Comparison of ENCODE assay signal across 24 cellular contexts in genomic region chr17:64304512-64304911, GRCh38. TPM values are rescaled to one million over a fixed set of nuclear protein-coding genes. Genes with fewer than 3 reads are reported as not detected.
DNase-seq lines count a peak whose midpoint lies in the region; ATAC-seq and TF ChIP-seq lines count a peak whose summit lies in the region.
"Had no signal": no experiment of that assay in that cellular context is flagged by ENCODE, and none has a peak within 500 bp of the region (broad histone marks: within the 10 kb centered on the region; RNA-seq: fewer than 3 reads in every experiment).

No MANE protein-coding gene starts in this region.

- H3K27me3 ChIP-seq in Caco-2 (replicated peaks; ENCODE audit: control insufficient read depth, insufficient read depth, low read length) (no peaks in the 10 kb centered on the region), hepatocyte (no peaks in the 10 kb centered on the region)
- H3K27me3 ChIP-seq: BLaER1 treated with 17β-estradiol and CSF1 and Interleukin-3, amounts not matched to agents 10 nM and 100 nM had no signal

- no peak overlapping the region for H2AFZ ChIP-seq in hepatocyte

- H3K27me3 Mint-ChIP-seq in activated naive CD4-positive, alpha-beta T cell treated with anti-CD3 and anti-CD28 coated beads, Interleukin-2, amount 10 ng/mL, durations not matched to agents 7 days and 5 days: peaks cover 24% of the 10 kb centered on the region
- H3K27me3 Mint-ChIP-seq in Caco-2 (ENCODE audit: insufficient read depth, unreplicated experiment) (no peaks in the 10 kb centered on the region), progenitor cell of endocrine pancreas (no peaks in the 10 kb centered on the region)
- peaks cover 7% of the 10 kb centered on the region for H3K27me3 Mint-ChIP-seq in activated T-helper 2 cell treated with anti-CD3 and anti-CD28 coated beads, Interferon-gamma antibody, Interleukin-2, Interleukin-4, amounts not matched to agents 10 μg/mL and 5 μg/mL and 100 μg/mL, durations not matched to agents 14 hours and 24 hours and 36 hours (ENCODE audit: low read depth)
- H3K27me3 Mint-ChIP-seq: CD4-positive, alpha-beta T cell had no signal

- intact Hi-C loops in Caco-2 (cut with micrococcal nuclease; ENCODE audit: unreplicated experiment): no loop called here
- intact Hi-C loops in activated T-helper 2 cell treated with anti-CD3 and anti-CD28 coated beads, Interferon-gamma antibody, Interleukin-2, Interleukin-4, amounts not matched to agents 10 μg/mL and 5 μg/mL and 100 μg/mL, durations not matched to agents 14 hours and 24 hours and 36 hours (cut with micrococcal nuclease): no loop called here

- H3K27ac Mint-ChIP-seq in activated naive CD4-positive, alpha-beta T cell treated with anti-CD3 and anti-CD28 coated beads, Interleukin-2, amount 10 ng/mL, durations not matched to agents 7 days and 5 days: peak overlapping the region; percentile 19
- H3K27ac Mint-ChIP-seq in Caco-2 (ENCODE audit: unreplicated experiment) (peak overlapping the region; percentile 83), progenitor cell of endocrine pancreas (peak overlapping the region; percentile 83)
- no peak overlapping the region for H3K27ac Mint-ChIP-seq in activated T-helper 2 cell treated with anti-CD3 and anti-CD28 coated beads, Interferon-gamma antibody, Interleukin-2, Interleukin-4, amounts not matched to agents 10 μg/mL and 5 μg/mL and 100 μg/mL, durations not matched to agents 14 hours and 24 hours and 36 hours
- H3K27ac Mint-ChIP-seq: B cell; CD4-positive, alpha-beta T cell; CD8-positive, alpha-beta T cell had no signal

- TF ChIP-seq CTCF in Caco-2 (IDR thresholded peaks at IDR 0.05; ENCODE audit: insufficient read depth in 1 of 2, low read depth in 1 of 2, low read length in 1 of 2, severe bottlenecking in 1 of 2, unreplicated experiment in 1 of 2) (no peak), hepatocyte (IDR thresholded peaks at IDR 0.05; ENCODE audit: poor library complexity) (no peak), progenitor cell of endocrine pancreas (IDR thresholded peaks at IDR 0.05; ENCODE audit: unreplicated experiment) (no peak)

- CTCF ChIA-PET in activated naive CD4-positive, alpha-beta T cell treated with anti-CD3 and anti-CD28 coated beads, Interleukin-2, amount 10 ng/mL, durations not matched to agents 7 days and 5 days (lab: Charles Lee): interaction anchor here (0.7 to 3.0 kb wide), 5 partner anchors 12 to 396 kb away, joined by 3 to 44 read pairs (median 3); no protein-coding TSS in a partner anchor
- CTCF ChIA-PET in Caco-2 (lab: Charles Lee): interaction anchor here (0.6 to 4.2 kb wide), 4 partner anchors 13 to 114 kb away, joined by 4 to 52 read pairs (median 4); no protein-coding TSS in a partner anchor

- H3K36me3 ChIP-seq in Caco-2 (ENCODE audit: control insufficient read depth, insufficient read depth, low read length): no peaks in the 10 kb centered on the region
- no peaks in the 10 kb centered on the region for H3K36me3 ChIP-seq in hepatocyte (replicated peaks; ENCODE audit: insufficient read depth, low read depth)
- H3K36me3 ChIP-seq: BLaER1 treated with 17β-estradiol and CSF1 and Interleukin-3, amounts not matched to agents 10 nM and 100 nM had no signal

- no peak overlapping the region for H3K4me3 ChIP-seq in Caco-2 (ENCODE audit: low read depth, low read length)
- H3K4me3 ChIP-seq in hepatocyte: no peak overlapping the region
- H3K4me3 ChIP-seq: A549; BLaER1 treated with 17β-estradiol and CSF1 and Interleukin-3, amounts not matched to agents 10 nM and 100 nM; GM12878 had no signal

- no peak overlapping the region for H3K4me3 Mint-ChIP-seq in activated naive CD4-positive, alpha-beta T cell treated with anti-CD3 and anti-CD28 coated beads, Interleukin-2, amount 10 ng/mL, durations not matched to agents 7 days and 5 days
- peak overlapping the region; percentile 58 for H3K4me3 Mint-ChIP-seq in Caco-2 (ENCODE audit: unreplicated experiment)
- no peak overlapping the region for H3K4me3 Mint-ChIP-seq in progenitor cell of endocrine pancreas (ENCODE audit: low read depth)
- no peak overlapping the region for H3K4me3 Mint-ChIP-seq in activated T-helper 2 cell treated with anti-CD3 and anti-CD28 coated beads, Interferon-gamma antibody, Interleukin-2, Interleukin-4, amounts not matched to agents 10 μg/mL and 5 μg/mL and 100 μg/mL, durations not matched to agents 14 hours and 24 hours and 36 hours (ENCODE audit: low read depth)
- H3K4me3 Mint-ChIP-seq: B cell; CD4-positive, alpha-beta T cell; CD8-positive, alpha-beta T cell had no signal

- no peaks in the 10 kb centered on the region for H3K9me2 ChIP-seq in hepatocyte (replicated peaks; ENCODE audit: insufficient read depth)

- 68% methylated on average over 4 of the region's 4 CpGs for WGBS in hepatocyte (ENCODE audit: low lambda C conversion rate, missing lambda C conversion rate)

- no peaks in the 10 kb centered on the region for H4K20me1 ChIP-seq in hepatocyte (ENCODE audit: insufficient read depth, poor library complexity, severe bottlenecking)
- H4K20me1 ChIP-seq: BLaER1 treated with 17β-estradiol and CSF1 and Interleukin-3, amounts not matched to agents 10 nM and 100 nM had no signal

- H3K4me1 Mint-ChIP-seq in activated naive CD4-positive, alpha-beta T cell treated with anti-CD3 and anti-CD28 coated beads, Interleukin-2, amount 10 ng/mL, durations not matched to agents 7 days and 5 days: no peaks in the 10 kb centered on the region
- H3K4me1 Mint-ChIP-seq in Caco-2 (ENCODE audit: low read depth, unreplicated experiment) (peaks cover 31% of the 10 kb centered on the region), progenitor cell of endocrine pancreas (ENCODE audit: low read depth) (peaks cover 25% of the 10 kb centered on the region)
- H3K4me1 Mint-ChIP-seq in activated T-helper 2 cell treated with anti-CD3 and anti-CD28 coated beads, Interferon-gamma antibody, Interleukin-2, Interleukin-4, amounts not matched to agents 10 μg/mL and 5 μg/mL and 100 μg/mL, durations not matched to agents 14 hours and 24 hours and 36 hours (ENCODE audit: low read depth): peaks cover 3% of the 10 kb centered on the region
- H3K4me1 Mint-ChIP-seq: B cell had no signal

- H3K4me2 ChIP-seq in hepatocyte: no peak overlapping the region
- H3K4me2 ChIP-seq: A549; BLaER1 treated with 17β-estradiol and CSF1 and Interleukin-3, amounts not matched to agents 10 nM and 100 nM had no signal

- no TSS peak for BruUV-seq in Caco-2 (replicated peaks; lab: Mats Ljungman, UMichigan)

- no peak for ATAC-seq in GM19328 (IDR thresholded peaks at IDR 0.05; ENCODE audit: unreplicated experiment)
- ATAC-seq: A549; CD8-positive, alpha-beta T cell; GM12878 had no signal

- H3K36me3 Mint-ChIP-seq in activated naive CD4-positive, alpha-beta T cell treated with anti-CD3 and anti-CD28 coated beads, Interleukin-2, amount 10 ng/mL, durations not matched to agents 7 days and 5 days: no peaks in the 10 kb centered on the region
- H3K36me3 Mint-ChIP-seq in Caco-2 (ENCODE audit: insufficient read depth, unreplicated experiment) (peaks cover 12% of the 10 kb centered on the region), progenitor cell of endocrine pancreas (ENCODE audit: insufficient read depth) (no peaks in the 10 kb centered on the region)
- H3K36me3 Mint-ChIP-seq in activated T-helper 2 cell treated with anti-CD3 and anti-CD28 coated beads, Interferon-gamma antibody, Interleukin-2, Interleukin-4, amounts not matched to agents 10 μg/mL and 5 μg/mL and 100 μg/mL, durations not matched to agents 14 hours and 24 hours and 36 hours (ENCODE audit: low read depth): no peaks in the 10 kb centered on the region
- H3K36me3 Mint-ChIP-seq: CD8-positive, alpha-beta T cell had no signal

- POLR2A ChIA-PET in Caco-2 (lab: Charles Lee): no interaction called here

- no peaks in the 10 kb centered on the region for H3K9me3 Mint-ChIP-seq in activated naive CD4-positive, alpha-beta T cell treated with anti-CD3 and anti-CD28 coated beads, Interleukin-2, amount 10 ng/mL, durations not matched to agents 7 days and 5 days
- H3K9me3 Mint-ChIP-seq in Caco-2 (ENCODE audit: unreplicated experiment) (no peaks in the 10 kb centered on the region), progenitor cell of endocrine pancreas (ENCODE audit: low read depth) (no peaks in the 10 kb centered on the region)
- H3K9me3 Mint-ChIP-seq in activated T-helper 2 cell treated with anti-CD3 and anti-CD28 coated beads, Interferon-gamma antibody, Interleukin-2, Interleukin-4, amounts not matched to agents 10 μg/mL and 5 μg/mL and 100 μg/mL, durations not matched to agents 14 hours and 24 hours and 36 hours: no peaks in the 10 kb centered on the region
- H3K9me3 Mint-ChIP-seq: CD4-positive, alpha-beta T cell; CD8-positive, alpha-beta T cell had no signal

- H3K4me1 ChIP-seq in Caco-2: peaks cover 52% of the 10 kb centered on the region
- H3K4me1 ChIP-seq in hepatocyte (ENCODE audit: insufficient read depth): peaks cover 12% of the 10 kb centered on the region
- H3K4me1 ChIP-seq: A549 had no signal

- H3K9me3 ChIP-seq in Caco-2 (no peaks in the 10 kb centered on the region), hepatocyte (ENCODE audit: low read depth) (no peaks in the 10 kb centered on the region)
- H3K9me3 ChIP-seq: A549; BLaER1 treated with 17β-estradiol and CSF1 and Interleukin-3, amounts not matched to agents 10 nM and 100 nM had no signal

- peak overlapping the region; percentile 37 for H3K27ac ChIP-seq in hepatocyte
- H3K27ac ChIP-seq: 22Rv1; A549; BLaER1 treated with 17β-estradiol and CSF1 and Interleukin-3, amounts not matched to agents 10 nM and 100 nM; C4-2B had no signal

- DNase-seq in activated naive CD4-positive, alpha-beta T cell treated with anti-CD3 and anti-CD28 coated beads, Interleukin-2, amount 10 ng/mL, durations not matched to agents 7 days and 5 days: no peak
- no peak for DNase-seq in activated naive CD4-positive, alpha-beta T cell treated with Interleukin-2 at 50 U/mL for 16 hours
- DNase-seq in Caco-2 (peak in 1 of 2 experiments; percentile 48), hepatocyte (ENCODE audit: low spot score) (no peak), progenitor cell of endocrine pancreas (ENCODE audit: low spot score, unreplicated experiment) (no peak), HCEC 1CT (no peak)
- DNase-seq in activated T-helper 2 cell treated with anti-CD3 and anti-CD28 coated beads, Interferon-gamma antibody, Interleukin-2, Interleukin-4, amounts not matched to agents 10 μg/mL and 5 μg/mL and 100 μg/mL, durations not matched to agents 14 hours and 24 hours and 36 hours (ENCODE audit: low spot score): no peak
- DNase-seq: AML-193; CD4-positive, alpha-beta T cell; CD8-positive, alpha-beta T cell; DMS 273 treated with DMSO at 0.1 percent for 48 hours; DMS153; DMS53; DMS79; DND-41; EL; GDM1 had no signal

- no peaks in the 10 kb centered on the region for H3K79me2 ChIP-seq in hepatocyte

RNA-seq across cellular contexts. Expression of gene TEX2, which starts 41.5 kb away (rescaled TPM):
- 19.3 and 20.2 TPM in 2 replicates for total RNA-seq in Caco-2 (2022)
- 37.4 and 37.7 TPM in 2 replicates for total RNA-seq in hepatocyte
- polyA plus RNA-seq in hepatocyte: 22.1 and 27.9 TPM in 2 replicates
- 30.2 and 31.5 TPM in 2 replicates for total RNA-seq in progenitor cell of endocrine pancreas
- 20.7 and 22.0 TPM in 2 replicates for total RNA-seq in activated T-helper 2 cell treated with anti-CD3 and anti-CD28 coated beads, Interferon-gamma antibody, Interleukin-2, Interleukin-4, amounts not matched to agents 10 μg/mL and 5 μg/mL and 100 μg/mL, durations not matched to agents 14 hours and 24 hours and 36 hours
